ENCODE assay signal across 13 cellular contexts in the genomic region with DNA sequence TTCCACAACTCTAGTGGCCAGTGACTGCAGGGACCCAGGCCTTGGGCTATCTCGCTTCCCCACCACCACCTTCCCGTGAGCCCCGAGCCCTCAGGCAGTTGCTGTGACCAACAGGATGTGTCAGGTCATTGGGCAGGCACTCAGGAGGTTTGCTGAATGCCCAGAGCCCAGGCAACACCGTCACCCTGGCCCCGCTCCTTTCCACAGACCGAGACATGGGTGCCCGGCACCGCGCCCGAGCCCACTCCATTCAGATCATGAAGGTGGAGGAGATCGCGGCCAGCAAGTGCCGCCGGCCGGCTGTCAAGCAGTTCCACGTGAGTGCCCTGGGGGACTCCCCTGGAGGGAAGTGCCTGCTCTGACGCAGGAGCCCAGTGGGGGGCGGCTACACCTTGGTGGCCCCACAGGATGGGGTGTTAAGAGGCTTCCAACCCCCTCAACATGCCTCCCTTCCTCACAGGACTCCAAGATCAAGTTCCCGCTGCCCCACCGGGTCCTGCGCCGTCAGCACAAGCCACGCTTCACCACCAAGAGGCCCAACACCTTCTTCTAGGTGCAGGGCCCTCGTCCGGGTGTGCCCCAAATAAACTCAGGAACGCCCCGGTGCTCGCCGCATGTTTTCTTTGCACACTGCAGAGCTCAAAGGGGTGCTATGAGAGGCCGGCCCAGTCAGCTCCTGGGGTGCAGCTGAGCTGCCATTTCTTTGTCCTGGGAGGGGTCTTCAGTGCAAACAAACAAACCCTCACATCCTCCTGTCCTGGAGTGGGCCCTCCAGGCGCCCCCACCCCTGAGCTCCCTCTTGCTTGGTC. TPM values are rescaled to one million over a fixed set of nuclear protein-coding genes. Genes with fewer than 3 reads are reported as not detected.
DNase-seq lines count a peak whose midpoint lies in the region; ATAC-seq and TF ChIP-seq lines count a peak whose summit lies in the region.
"Had no signal": no experiment of that assay in that cellular context is flagged by ENCODE, and none has a peak within 500 bp of the region (broad histone marks: within the 10 kb centered on the region; RNA-seq: fewer than 3 reads in every experiment).

No MANE protein-coding gene starts in this region.

- peaks cover 19 to 25% of the 10 kb centered on the region in 2 donors for H3K4me1 Mint-ChIP-seq in effector memory CD8-positive, alpha-beta T cell (ENCODE audit: low read depth in 2 of 2)

- H3K4me1 ChIP-seq in BLaER1 = peaks cover 36% of the 10 kb centered on the region
- peaks cover 42 to 59% of the 10 kb centered on the region in 2 donors for H3K4me1 ChIP-seq in mucosa of rectum (ENCODE audit: control insufficient read depth in 2 of 2, insufficient read depth in 2 of 2, low read length in 2 of 2)

- H3K9ac ChIP-seq in BLaER1 = peak overlapping the region; percentile 100; the same call in 1 of the 2 replicates
- H3K9ac ChIP-seq in mucosa of rectum (ENCODE audit: low read depth in 1 of 2, low read length in 2 of 2) = peak overlapping the region in 1 of 2 donors; percentile 51

- H3K27ac ChIP-seq in BLaER1 = peak overlapping the region; percentile 38; the same call in 1 of the 2 replicates
- H3K27ac ChIP-seq in VCaP = peak overlapping the region; percentile 98
- H3K27ac ChIP-seq in mucosa of rectum (ENCODE audit: low read depth in 2 of 2, low read length in 2 of 2) = peak overlapping the region; percentile 82 to 86
- H3K27ac ChIP-seq in substantia nigra (ENCODE audit: low read depth, low read length, poor library complexity, severe bottlenecking) = no peak overlapping the region
- H3K27ac ChIP-seq: gastroesophageal sphincter, SJSA1 had no signal

- H3K36me3 ChIP-seq in BLaER1 = peaks cover 57% of the 10 kb centered on the region
- H3K36me3 ChIP-seq in mucosa of rectum (ENCODE audit: control insufficient read depth in 2 of 2, insufficient read depth in 2 of 2, low read length in 2 of 2) = peaks cover 28 to 42% of the 10 kb centered on the region in 2 donors

- peaks cover 71% of the 10 kb centered on the region for H4K20me1 ChIP-seq in BLaER1

- no peak for DNase-seq in substantia nigra (lab: John Stamatoyannopoulos, UW)
- no peak for DNase-seq in H4 (ENCODE audit: low spot score)
- DNase-seq in effector memory CD8-positive, alpha-beta T cell = no peak
- DNase-seq: NCI-H1694 treated with DMSO at 0.1 percent for 48 hours had no signal

- H3K27ac Mint-ChIP-seq in effector memory CD8-positive, alpha-beta T cell = peak overlapping the region in 1 of 2 donors; percentile 86

- no peaks in the 10 kb centered on the region for H3K27me3 Mint-ChIP-seq in effector memory CD8-positive, alpha-beta T cell

- TF ChIP-seq CTCF in GM12873 (IDR thresholded peaks at IDR 0.05; ENCODE audit: insufficient read depth, low read depth, low read length, missing control alignments) = peak; percentile 2
- no peak for TF ChIP-seq CTCF in VCaP (conservative IDR thresholded peaks at IDR 0.05)

- H3K27me3 ChIP-seq in BLaER1 (no peaks in the 10 kb centered on the region), mucosa of rectum (ENCODE audit: control insufficient read depth in 2 of 2, insufficient read depth in 2 of 2, low read length in 2 of 2) (no peaks in the 10 kb centered on the region)
- H3K27me3 ChIP-seq: gastroesophageal sphincter had no signal

- H3K4me3 ChIP-seq in BLaER1 = 0 out of 2 replicates have a peak overlapping the region, but pooled peaks have one; percentile 90
- no peak overlapping the region for H3K4me3 ChIP-seq in mucosa of rectum (ENCODE audit: low read length in 2 of 2)
- H3K4me3 ChIP-seq: gastroesophageal sphincter, SJSA1 had no signal

- no peak for ATAC-seq in GM21528 (IDR thresholded peaks at IDR 0.05; ENCODE audit: low FRiP score, unreplicated experiment)
- no peak for ATAC-seq in effector memory CD8-positive, alpha-beta T cell (replicated peaks)
- ATAC-seq: gastroesophageal sphincter had no signal

- H3K4me2 ChIP-seq in BLaER1 = peak overlapping the region; percentile 99

- H3K9me3 ChIP-seq in BLaER1 (no peaks in the 10 kb centered on the region), mucosa of rectum (ENCODE audit: control insufficient read depth in 2 of 2, low read length in 2 of 2) (no peaks in the 10 kb centered on the region)
- H3K9me3 ChIP-seq: gastroesophageal sphincter, SJSA1 had no signal

- H3K4me3 Mint-ChIP-seq in effector memory CD8-positive, alpha-beta T cell = peak overlapping the region in 1 of 2 donors; percentile 87

- H3K9me3 Mint-ChIP-seq in effector memory CD8-positive, alpha-beta T cell = no peaks in the 10 kb centered on the region

- H3K36me3 Mint-ChIP-seq in effector memory CD8-positive, alpha-beta T cell (ENCODE audit: insufficient read depth) = peaks cover 64% of the 10 kb centered on the region

RNA-seq across cellular contexts. Expression of a gene that starts 3.2 kb away (rescaled TPM):
- total RNA-seq in H4 (2014; rRNA removed; shearing (Covaris generic)) = 1,138 and 1,297 TPM in 2 replicates

RNA-seq across cellular contexts. Expression of a gene that starts 8.8 kb away (rescaled TPM):
- not detected in 2 replicates for total RNA-seq in H4 (2014; rRNA removed; shearing (Covaris generic))
- total RNA-seq: renal cortical epithelial cell, SJSA1 had no signal

RNA-seq across cellular contexts. Expression of a gene that starts 15.1 kb away (rescaled TPM):
- 0.37 and 0.90 TPM in 2 replicates for total RNA-seq in H4 (2014; rRNA removed; shearing (Covaris generic))

RNA-seq across cellular contexts. Expression of a gene that starts 41.6 kb away (rescaled TPM):
- not detected in 2 replicates for total RNA-seq in H4 (2014; rRNA removed; shearing (Covaris generic))
- total RNA-seq: gastroesophageal sphincter, liver, renal cortical epithelial cell, SJSA1 had no signal
